ENCODE assay signal across 8 cellular contexts in genomic region chr12:23626791-23627190, GRCh38.
"Had no signal": no experiment of that assay in that cellular context is flagged by ENCODE, and none has a peak within 500 bp of the region (broad histone marks: within the 10 kb centered on the region; RNA-seq: fewer than 3 reads in every experiment).

No MANE protein-coding gene starts in this region.

- ATAC-seq: HepG2, K562 had no signal

- DNase-seq: IMR-90, KBM-7, KG1 had no signal

- H3K27ac Mint-ChIP-seq: IgD-negative memory B cell had no signal

- FAIRE-seq: HepG2, K562 had no signal

- H3K4me3 Mint-ChIP-seq: IgD-negative memory B cell had no signal

- H3K36me3 Mint-ChIP-seq: IgD-negative memory B cell had no signal

- H3K9me3 Mint-ChIP-seq: IgD-negative memory B cell had no signal

- H3K4me2 ChIP-seq: KMS-11 had no signal

- H3K4me3 ChIP-seq: K562 had no signal

- H3K4me1 Mint-ChIP-seq: IgD-negative memory B cell had no signal

- H3K27ac ChIP-seq: HL-60, KMS-11 had no signal

- H3K27me3 Mint-ChIP-seq: IgD-negative memory B cell had no signal
